ENCODE assay signal across 34 cellular contexts in genomic region chr13:91531646-91532045, GRCh38.
"Had no signal": no experiment of that assay in that cellular context is flagged by ENCODE, and none has a peak within 500 bp of the region (broad histone marks: within the 10 kb centered on the region; RNA-seq: fewer than 3 reads in every experiment).

No MANE protein-coding gene starts in this region.

- H3K36me3 ChIP-seq: adrenal gland, ascending aorta, brain microvascular endothelial cell, breast epithelium, cardiac muscle cell had no signal

- H3K9me3 ChIP-seq: ascending aorta, body of pancreas, breast epithelium had no signal

- ATAC-seq: activated naive CD4-positive, alpha-beta T cell treated with anti-CD3 and anti-CD28 coated beads, Interleukin-2, amount 50 U/mL, for 72 hours; activated naive CD8-positive, alpha-beta T cell treated with anti-CD3 and anti-CD28 coated beads, Interleukin-2, amount 50 U/mL, for 24 hours; activated T-cell treated with anti-CD3 and anti-CD28 coated beads, Interleukin-2, amount 50 U/mL, for 4 hours; activated T-cell treated with anti-CD3 and anti-CD28 coated beads, Interleukin-2, amount 50 U/mL, for 72 hours; activated T-helper 17 cell treated with anti-CD3 and anti-CD28 coated beads, Interleukin-2, amount 50 U/mL, for 72 hours; body of pancreas had no signal

- H3K4me3 ChIP-seq: adrenal gland, ascending aorta, body of pancreas, breast epithelium, cardiac muscle cell had no signal

- H3K27ac ChIP-seq: adrenal gland, ascending aorta, body of pancreas, brain microvascular endothelial cell, breast epithelium, cardiac muscle cell had no signal

- DNase-seq: activated effector memory CD4-positive, alpha-beta T cell treated with anti-CD3 and anti-CD28 coated beads, Interleukin-2, amount 50 U/mL, for 16 hours; activated effector memory CD4-positive, alpha-beta T cell treated with Interleukin-2 at 50 U/mL for 16 hours; activated gamma-delta T cell; activated gamma-delta T cell treated with Interleukin-2 at 50 U/mL for 16 hours; activated naive CD4-positive, alpha-beta T cell; activated naive CD4-positive, alpha-beta T cell treated with anti-CD3 and anti-CD28 coated beads for 36 hours; activated naive CD4-positive, alpha-beta T cell treated with anti-CD3 and anti-CD28 coated beads, Interleukin-2, amount 10 ng/mL, durations not matched to agents 7 days and 5 days; activated naive CD4-positive, alpha-beta T cell treated with anti-CD3 and anti-CD28 coated beads, Interleukin-2, amount 50 U/mL, for 16 hours; activated naive CD4-positive, alpha-beta T cell treated with Interleukin-2 at 50 U/mL for 16 hours; activated naive CD8-positive, alpha-beta T cell treated with anti-CD3 and anti-CD28 coated beads for 36 hours; activated naive CD8-positive, alpha-beta T cell treated with anti-CD3 and anti-CD28 coated beads, Interleukin-2, amount 10 ng/mL, durations not matched to agents 7 days and 5 days; activated naive CD8-positive, alpha-beta T cell treated with anti-CD3 and anti-CD28 coated beads, Interleukin-2, amount 50 U/mL, for 24 hours; activated T-cell treated with anti-CD3 and anti-CD28 coated beads, Interleukin-2, amount 50 U/mL, for 1 hour; activated T-cell treated with anti-CD3 and anti-CD28 coated beads, Interleukin-2, amount 50 U/mL, for 24 hours; activated T-cell treated with anti-CD3 and anti-CD28 coated beads, Interleukin-2, amount 50 U/mL, for 4 hours; activated T-cell treated with anti-CD3 and anti-CD28 coated beads, Interleukin-2, amount 50 U/mL, for 48 hours; activated T-cell treated with anti-CD3 and anti-CD28 coated beads, Interleukin-2, amount 50 U/mL, for 72 hours; adrenal gland; amniotic stem cell; amygdala; anterior cingulate cortex; aorta; body of pancreas; brain microvascular endothelial cell; caudate nucleus; central memory CD4-positive, alpha-beta T cell; cerebellar nuclear complex had no signal

- H3K27me3 ChIP-seq: adrenal gland, ascending aorta, body of pancreas, brain microvascular endothelial cell, breast epithelium, cardiac muscle cell had no signal

- FAIRE-seq: astrocyte, bronchial epithelial cell had no signal

- H3K4me1 ChIP-seq: adrenal gland, ascending aorta, body of pancreas, breast epithelium had no signal
